ENCODE assay signal across 11 cellular contexts in genomic region chr12:111411187-111411764, GRCh38. TPM values are rescaled to one million over a fixed set of nuclear protein-coding genes. Genes with fewer than 3 reads are reported as not detected.
DNase-seq lines count a peak whose midpoint lies in the region; ATAC-seq, FAIRE-seq and TF ChIP-seq lines count a peak whose summit lies in the region.
"Had no signal": no experiment of that assay in that cellular context is flagged by ENCODE, and none has a peak within 500 bp of the region (broad histone marks: within the 10 kb centered on the region; RNA-seq: fewer than 3 reads in every experiment).

No MANE protein-coding gene starts in this region.

- H3K4me3 ChIP-seq in kidney (ENCODE audit: low read length in 2 of 2): no peak overlapping the region

- DNase-seq in activated T-cell treated with anti-CD3 and anti-CD28 coated beads, Interleukin-2, amount 50 U/mL, for 24 hours: no peak
- no peak for DNase-seq in activated T-cell treated with anti-CD3 and anti-CD28 coated beads, Interleukin-2, amount 50 U/mL, for 1 hour
- DNase-seq in kidney (no peak), iPS-NIHi11 (ENCODE audit: low spot score) (no peak)
- DNase-seq: NCI-H1930; stimulated activated CD4-positive, alpha-beta T cell treated with anti-CD3 and anti-CD28 coated beads, Interleukin-15, amount 100 ng/mL, for 24 hours had no signal

- peaks cover 86% of the 10 kb centered on the region for H3K4me1 Mint-ChIP-seq in activated T-cell treated with anti-CD3 and anti-CD28 coated beads, Interleukin-2, amount 50 U/mL, for 24 hours (ENCODE audit: low read depth)
- H3K4me1 Mint-ChIP-seq in activated T-helper 17 cell treated with anti-CD3 and anti-CD28 coated beads, Interleukin-2, amount 50 U/mL, for 72 hours: peaks cover 47% of the 10 kb centered on the region

- TF ChIP-seq CTCF in kidney (IDR thresholded peaks at IDR 0.05; ENCODE audit: borderline replicate concordance, extremely low read depth, insufficient read depth): no peak

- peaks cover 55% of the 10 kb centered on the region for H3K36me3 Mint-ChIP-seq in activated T-cell treated with anti-CD3 and anti-CD28 coated beads, Interleukin-2, amount 50 U/mL, for 24 hours (ENCODE audit: low read depth)
- H3K36me3 Mint-ChIP-seq in activated T-helper 17 cell treated with anti-CD3 and anti-CD28 coated beads, Interleukin-2, amount 50 U/mL, for 72 hours (ENCODE audit: low read depth): peaks cover 13% of the 10 kb centered on the region
- H3K36me3 Mint-ChIP-seq: type B pancreatic cell had no signal

- H3K9me3 Mint-ChIP-seq in activated T-cell treated with anti-CD3 and anti-CD28 coated beads, Interleukin-2, amount 50 U/mL, for 24 hours: no peaks in the 10 kb centered on the region
- H3K9me3 Mint-ChIP-seq in activated T-helper 17 cell treated with anti-CD3 and anti-CD28 coated beads, Interleukin-2, amount 50 U/mL, for 72 hours: no peaks in the 10 kb centered on the region
- H3K9me3 Mint-ChIP-seq: type B pancreatic cell had no signal

- no peaks in the 10 kb centered on the region for H3K27me3 Mint-ChIP-seq in activated T-cell treated with anti-CD3 and anti-CD28 coated beads, Interleukin-2, amount 50 U/mL, for 24 hours
- no peaks in the 10 kb centered on the region for H3K27me3 Mint-ChIP-seq in activated T-helper 17 cell treated with anti-CD3 and anti-CD28 coated beads, Interleukin-2, amount 50 U/mL, for 72 hours

- H3K4me1 ChIP-seq in kidney (ENCODE audit: control insufficient read depth in 1 of 2, insufficient read depth in 1 of 2, low read depth in 1 of 2, low read length in 2 of 2): peaks cover 4 to 49% of the 10 kb centered on the region in 2 donors

- H3K27ac Mint-ChIP-seq in activated T-cell treated with anti-CD3 and anti-CD28 coated beads, Interleukin-2, amount 50 U/mL, for 24 hours: peak overlapping the region; percentile 83
- H3K27ac Mint-ChIP-seq in activated T-helper 17 cell treated with anti-CD3 and anti-CD28 coated beads, Interleukin-2, amount 50 U/mL, for 72 hours: no peak overlapping the region

- peak overlapping the region; percentile 65 to 67 for H3K27ac ChIP-seq in kidney (ENCODE audit: low read depth in 2 of 2, low read length in 2 of 2)
- peak overlapping the region; percentile 82 for H3K27ac ChIP-seq in temporal lobe (ENCODE audit: low read depth, low read length)

- intact Hi-C loops in kidney (cut with DNase I): no loop called here

- H3K9me3 ChIP-seq in kidney (ENCODE audit: control insufficient read depth in 1 of 2, low read length in 2 of 2): no peaks in the 10 kb centered on the region

- no peak for FAIRE-seq in kidney (lab: Jason Lieb, UNC)

- peak; percentile 51 for ATAC-seq in activated T-helper 17 cell treated with anti-CD3 and anti-CD28 coated beads, Interleukin-2, amount 50 U/mL, for 72 hours (replicated peaks)
- ATAC-seq in HG02759 (IDR thresholded peaks at IDR 0.05; ENCODE audit: unreplicated experiment) (no peak), HG03135 (IDR thresholded peaks at IDR 0.05; ENCODE audit: unreplicated experiment) (no peak)

- peak overlapping the region in 1 of 2 donors; percentile 26 for H3K9ac ChIP-seq in kidney (ENCODE audit: low read length in 2 of 2)

- H3K4me3 Mint-ChIP-seq in activated T-cell treated with anti-CD3 and anti-CD28 coated beads, Interleukin-2, amount 50 U/mL, for 24 hours: peak overlapping the region; percentile 10
- peak overlapping the region; percentile 92 for H3K4me3 Mint-ChIP-seq in activated T-helper 17 cell treated with anti-CD3 and anti-CD28 coated beads, Interleukin-2, amount 50 U/mL, for 72 hours
- H3K4me3 Mint-ChIP-seq: type B pancreatic cell had no signal

- no peaks in the 10 kb centered on the region for H3K36me3 ChIP-seq in kidney (ENCODE audit: control insufficient read depth in 1 of 2, insufficient read depth in 2 of 2, low read length in 2 of 2)

RNA-seq across cellular contexts. Expression of gene SH2B3, which starts 5.6 kb away (rescaled TPM):
- 10 to 100 TPM in 1 of 2 donors, 1 to 10 TPM in 1; 8.5 to 12.1 TPM for total RNA-seq in activated T-helper 17 cell treated with anti-CD3 and anti-CD28 coated beads, Interleukin-2, amount 50 U/mL, for 72 hours
- total RNA-seq in kidney: 35.0 TPM
- 7.3 TPM for polyA plus RNA-seq in kidney (ENCODE audit: insufficient read depth, low read depth, low replicate concordance)
- 3.0 TPM for total RNA-seq in temporal lobe

RNA-seq across cellular contexts. Expression of gene PHETA1, which starts 42.4 kb away (rescaled TPM):
- 1 to 10 TPM; 1.1 to 1.2 TPM for total RNA-seq in activated T-helper 17 cell treated with anti-CD3 and anti-CD28 coated beads, Interleukin-2, amount 50 U/mL, for 72 hours
- total RNA-seq in kidney: 19.0 TPM
- 6.3 TPM for polyA plus RNA-seq in kidney (ENCODE audit: insufficient read depth, low read depth, low replicate concordance)
- 8.6 TPM for total RNA-seq in temporal lobe
